In the genomic region with DNA sequence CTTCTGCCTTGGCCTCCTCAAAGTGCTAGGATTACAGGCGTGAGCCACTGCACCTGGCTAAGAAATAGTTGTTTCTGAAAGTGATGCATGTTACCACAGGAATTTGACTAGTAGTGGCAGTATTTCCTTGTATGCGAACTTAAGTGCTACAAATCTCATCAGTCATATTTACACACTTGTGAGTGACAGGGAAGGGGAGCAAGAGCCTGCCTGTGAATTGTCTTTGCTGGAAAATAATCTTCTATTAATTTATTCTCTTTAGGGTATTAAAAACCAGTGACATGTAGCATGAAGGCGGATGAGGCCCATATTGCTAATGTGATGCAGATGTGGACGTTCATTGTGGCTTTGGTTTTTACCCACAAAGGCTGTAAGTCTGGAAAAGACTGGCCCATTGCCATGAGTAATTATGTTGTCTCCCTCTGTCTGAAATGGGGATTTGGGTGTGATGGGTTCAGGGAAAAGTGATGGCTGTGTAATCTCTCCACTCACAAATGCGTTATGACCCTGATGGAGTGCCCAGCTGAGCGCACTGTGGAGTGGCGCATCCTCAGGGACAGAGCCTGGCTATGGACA, we compare ENCODE assay signal across 11 cellular contexts.
DNase-seq lines count a peak whose midpoint lies in the region; ATAC-seq and TF ChIP-seq lines count a peak whose summit lies in the region.
"Had no signal": no experiment of that assay in that cellular context is flagged by ENCODE, and none has a peak within 500 bp of the region (broad histone marks: within the 10 kb centered on the region; RNA-seq: fewer than 3 reads in every experiment).

No MANE protein-coding gene starts in this region.

- TF ChIP-seq EP300 in esophagus muscularis mucosa (IDR thresholded peaks at IDR 0.05), result no peak

- no peaks in the 10 kb centered on the region for H3K27me3 ChIP-seq in upper lobe of right lung
- H3K27me3 ChIP-seq in esophagus muscularis mucosa, result no peaks in the 10 kb centered on the region
- H3K27me3 ChIP-seq: tibial nerve had no signal

- peaks cover 30% of the 10 kb centered on the region for H3K36me3 Mint-ChIP-seq in activated naive CD4-positive, alpha-beta T cell treated with anti-CD3 and anti-CD28 coated beads, Interleukin-2, amount 50 U/mL, for 24 hours

- TF ChIP-seq POLR2A in esophagus muscularis mucosa (IDR thresholded peaks at IDR 0.05; ENCODE audit: low read depth), result no peak

- intact Hi-C loops in upper lobe of right lung (cut with DNase I) (no loop called here), sciatic nerve (cut with DNase I) (no loop called here), esophagus muscularis mucosa (cut with DNase I) (no loop called here)

- H3K27me3 Mint-ChIP-seq in activated naive CD4-positive, alpha-beta T cell treated with anti-CD3 and anti-CD28 coated beads, Interleukin-2, amount 50 U/mL, for 24 hours, result no peaks in the 10 kb centered on the region

- H3K9me3 Mint-ChIP-seq in activated naive CD4-positive, alpha-beta T cell treated with anti-CD3 and anti-CD28 coated beads, Interleukin-2, amount 50 U/mL, for 24 hours, result peaks cover 11% of the 10 kb centered on the region

- WGBS in esophagus muscularis mucosa, result 83% methylated on average over 7 of the region's 7 CpGs

- peak; percentile 62 for ATAC-seq in upper lobe of right lung
- ATAC-seq in sciatic nerve, result no peak

- H3K4me1 Mint-ChIP-seq in activated naive CD4-positive, alpha-beta T cell treated with anti-CD3 and anti-CD28 coated beads, Interleukin-2, amount 50 U/mL, for 24 hours, result peaks cover 47% of the 10 kb centered on the region

- DNase-seq in activated naive CD4-positive, alpha-beta T cell treated with Interleukin-2 at 50 U/mL for 16 hours, result no peak
- DNase-seq in NCI-H82 (lab: John Stamatoyannopoulos, UW) (peak; percentile 47), fibroblast of gingiva (ENCODE audit: low read depth) (peak; percentile 40), upper lobe of right lung (no peak), AML-193 (lab: John Stamatoyannopoulos, UW) (no peak), sciatic nerve (ENCODE audit: low spot score) (no peak), esophagus muscularis mucosa (ENCODE audit: extremely low spot score) (no peak)
- DNase-seq: NCI-H510A had no signal

- TF ChIP-seq CTCF in upper lobe of right lung (IDR thresholded peaks at IDR 0.05) (no peak), esophagus muscularis mucosa (IDR thresholded peaks at IDR 0.05) (no peak)

- H3K4me1 ChIP-seq in upper lobe of right lung (no peaks in the 10 kb centered on the region), esophagus muscularis mucosa (peaks cover 0 to 19% (median 6%) of the 10 kb centered on the region in 4 donors)

- H3K36me3 ChIP-seq in upper lobe of right lung (no peaks in the 10 kb centered on the region), esophagus muscularis mucosa (no peaks in the 10 kb centered on the region)

- H3K4me3 ChIP-seq in upper lobe of right lung (no peak overlapping the region), esophagus muscularis mucosa (no peak overlapping the region)
- H3K4me3 ChIP-seq: tibial nerve had no signal

- H3K4me3 Mint-ChIP-seq in activated naive CD4-positive, alpha-beta T cell treated with anti-CD3 and anti-CD28 coated beads, Interleukin-2, amount 50 U/mL, for 24 hours, result no peak overlapping the region

- H3K27ac Mint-ChIP-seq in activated naive CD4-positive, alpha-beta T cell treated with anti-CD3 and anti-CD28 coated beads, Interleukin-2, amount 50 U/mL, for 24 hours, result peak overlapping the region; percentile 35

- no peak overlapping the region for H3K27ac ChIP-seq in upper lobe of right lung
- H3K27ac ChIP-seq in esophagus muscularis mucosa (replicated peaks in 1 of 4), result no peak overlapping the region
- H3K27ac ChIP-seq: tibial nerve, VCaP had no signal

- H3K9me3 ChIP-seq in upper lobe of right lung, result no peaks in the 10 kb centered on the region
- H3K9me3 ChIP-seq in esophagus muscularis mucosa, result peaks cover 0 to 4% (median 0%) of the 10 kb centered on the region in 4 donors

Comparison
In these comparisons a context has a peak if more than half of its experiments do, and no peak if none do; other contexts are left out.
1. DNase-seq: peak in NCI-H82 (single experiment) and fibroblast of gingiva (single experiment); none in activated naive CD4-positive, alpha-beta T cell treated with Interleukin-2 at 50 U/mL for 16 hours (single experiment), upper lobe of right lung (single experiment), AML-193 (0 of 2), sciatic nerve (single experiment) and esophagus muscularis mucosa (single experiment).